1 cellular context compared by ENCODE assay signal in genomic region chr14:54488646-54489317, GRCh38.
A peak's percentile ranks its signal among the peaks of the same experiment; 100 is the strongest.
TF ChIP-seq lines count a peak whose summit lies in the region.

TSS of gene GMFB (minus strand) at chr14:54488980. CDS start at chr14:54488927, 53 bp downstream.

TF ChIP-seq in HepG2, 621 proteins besides CTCF, POLR2A, EP300 and RAD21 (continued from another document and continues in another):
- TF ChIP-seq ZNF646 (CRISPR knock-in tag; IDR thresholded peaks at IDR 0.05) (no peak), HDAC6 (IDR thresholded peaks at IDR 0.05; ENCODE audit: low read depth, low read length) (no peak), TARDBP (CRISPR knock-in tag; IDR thresholded peaks at IDR 0.05) (peak; percentile 80; the same call in 1 of the 2 replicates), HDAC1 (CRISPR knock-in tag; IDR thresholded peaks at IDR 0.05) (peak; percentile 74), MIXL1 (CRISPR knock-in tag; IDR thresholded peaks at IDR 0.05) (0 out of 2 replicates have a peak, but pooled peaks have one; percentile 25), TAF15 (IDR thresholded peaks at IDR 0.05; ENCODE audit: low read depth, low read length, poor library complexity, severe bottlenecking) (no peak), SP4 (CRISPR knock-in tag; IDR thresholded peaks at IDR 0.05) (peak; percentile 67), ZZZ3 (CRISPR knock-in tag; IDR thresholded peaks at IDR 0.05; ENCODE audit: borderline replicate concordance) (no peak), ZBTB43 (CRISPR knock-in tag; conservative IDR thresholded peaks at IDR 0.05) (peak; percentile 76), WIZ (CRISPR knock-in tag; IDR thresholded peaks at IDR 0.05) (no peak), ZNF562 (CRISPR knock-in tag; IDR thresholded peaks at IDR 0.05; ENCODE audit: borderline replicate concordance) (no peak), NFYC (CRISPR knock-in tag; IDR thresholded peaks at IDR 0.05) (peak; percentile 73), NFYB (CRISPR knock-in tag; IDR thresholded peaks at IDR 0.05) (peak; percentile 68), SRF (IDR thresholded peaks at IDR 0.05; ENCODE audit: low read depth, low read length) (no peak), THAP9 (CRISPR knock-in tag; IDR thresholded peaks at IDR 0.05; ENCODE audit: borderline replicate concordance) (peak; percentile 71; the same call in 1 of the 2 replicates), PAX8 (CRISPR knock-in tag; IDR thresholded peaks at IDR 0.05; ENCODE audit: borderline replicate concordance) (no peak), TBX3 (IDR thresholded peaks at IDR 0.05; ENCODE audit: borderline replicate concordance) (0 out of 2 replicates have a peak, but pooled peaks have one; percentile 28), ZNF83 (CRISPR knock-in tag; IDR thresholded peaks at IDR 0.05; ENCODE audit: borderline replicate concordance) (no peak), ZNF230 (CRISPR knock-in tag; IDR thresholded peaks at IDR 0.05) (0 out of 2 replicates have a peak, but pooled peaks have one; percentile 31), REXO4 (CRISPR knock-in tag; IDR thresholded peaks at IDR 0.05; ENCODE audit: borderline replicate concordance) (no peak), KAT8 (CRISPR knock-in tag; IDR thresholded peaks at IDR 0.05) (peak; percentile 69; the same call in 1 of the 2 replicates), CHD2 (IDR thresholded peaks at IDR 0.05; ENCODE audit: low read depth, low read length) (no peak), REL (CRISPR knock-in tag; conservative IDR thresholded peaks at IDR 0.05) (no peak), ISX (CRISPR knock-in tag; conservative IDR thresholded peaks at IDR 0.05) (no peak), ZNF720 (CRISPR knock-in tag; IDR thresholded peaks at IDR 0.05) (no peak), ZNF17 (CRISPR knock-in tag; IDR thresholded peaks at IDR 0.05) (no peak), ZNF3 (CRISPR knock-in tag; IDR thresholded peaks at IDR 0.05) (no peak), ZNF644 (CRISPR knock-in tag; IDR thresholded peaks at IDR 0.05; ENCODE audit: low read depth) (0 out of 2 replicates have a peak, but pooled peaks have one; percentile 13), FOXK2 (IDR thresholded peaks at IDR 0.05) (no peak), RNF219 (CRISPR knock-in tag; IDR thresholded peaks at IDR 0.05) (no peak), SUZ12 (IDR thresholded peaks at IDR 0.05; ENCODE audit: low read depth, low read length) (no peak), TCF7L2 (IDR thresholded peaks at IDR 0.05; ENCODE audit: low read depth, low read length) (no peak), RBM22 (optimal IDR thresholded peaks at IDR 0.05; ENCODE audit: low read length) (no peak)
- TF ChIP-seq, protein P1, sequence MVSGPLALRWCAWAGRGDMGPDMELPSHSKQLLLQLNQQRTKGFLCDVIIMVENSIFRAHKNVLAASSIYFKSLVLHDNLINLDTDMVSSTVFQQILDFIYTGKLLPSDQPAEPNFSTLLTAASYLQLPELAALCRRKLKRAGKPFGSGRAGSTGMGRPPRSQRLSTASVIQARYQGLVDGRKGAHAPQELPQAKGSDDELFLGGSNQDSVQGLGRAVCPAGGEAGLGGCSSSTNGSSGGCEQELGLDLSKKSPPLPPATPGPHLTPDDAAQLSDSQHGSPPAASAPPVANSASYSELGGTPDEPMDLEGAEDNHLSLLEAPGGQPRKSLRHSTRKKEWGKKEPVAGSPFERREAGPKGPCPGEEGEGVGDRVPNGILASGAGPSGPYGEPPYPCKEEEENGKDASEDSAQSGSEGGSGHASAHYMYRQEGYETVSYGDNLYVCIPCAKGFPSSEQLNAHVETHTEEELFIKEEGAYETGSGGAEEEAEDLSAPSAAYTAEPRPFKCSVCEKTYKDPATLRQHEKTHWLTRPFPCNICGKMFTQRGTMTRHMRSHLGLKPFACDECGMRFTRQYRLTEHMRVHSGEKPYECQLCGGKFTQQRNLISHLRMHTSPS (CRISPR knock-in tag; IDR thresholded peaks at IDR 0.05; ENCODE audit: low read depth): peak; percentile 46; the same call in 1 of the 2 replicates
- TF ChIP-seq, protein P2, sequence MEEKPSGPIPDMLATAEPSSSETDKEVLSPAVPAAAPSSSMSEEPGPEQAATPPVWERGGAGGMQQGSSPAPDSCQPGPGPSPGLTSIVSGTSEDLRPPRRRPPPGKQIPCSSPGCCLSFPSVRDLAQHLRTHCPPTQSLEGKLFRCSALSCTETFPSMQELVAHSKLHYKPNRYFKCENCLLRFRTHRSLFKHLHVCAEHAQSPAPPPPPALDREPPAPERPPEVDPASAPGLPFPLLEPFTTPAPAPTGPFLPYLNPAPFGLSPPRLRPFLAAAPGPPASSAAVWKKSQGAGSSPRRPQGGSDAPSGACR (CRISPR knock-in tag; IDR thresholded peaks at IDR 0.05): no peak; the same call in 1 of the 2 replicates
- TF ChIP-seq, protein P3, sequence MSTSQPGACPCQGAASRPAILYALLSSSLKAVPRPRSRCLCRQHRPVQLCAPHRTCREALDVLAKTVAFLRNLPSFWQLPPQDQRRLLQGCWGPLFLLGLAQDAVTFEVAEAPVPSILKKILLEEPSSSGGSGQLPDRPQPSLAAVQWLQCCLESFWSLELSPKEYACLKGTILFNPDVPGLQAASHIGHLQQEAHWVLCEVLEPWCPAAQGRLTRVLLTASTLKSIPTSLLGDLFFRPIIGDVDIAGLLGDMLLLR (CRISPR knock-in tag; IDR thresholded peaks at IDR 0.05): peak; percentile 47; the same call in 1 of the 2 replicates
- TF ChIP-seq, protein P4, sequence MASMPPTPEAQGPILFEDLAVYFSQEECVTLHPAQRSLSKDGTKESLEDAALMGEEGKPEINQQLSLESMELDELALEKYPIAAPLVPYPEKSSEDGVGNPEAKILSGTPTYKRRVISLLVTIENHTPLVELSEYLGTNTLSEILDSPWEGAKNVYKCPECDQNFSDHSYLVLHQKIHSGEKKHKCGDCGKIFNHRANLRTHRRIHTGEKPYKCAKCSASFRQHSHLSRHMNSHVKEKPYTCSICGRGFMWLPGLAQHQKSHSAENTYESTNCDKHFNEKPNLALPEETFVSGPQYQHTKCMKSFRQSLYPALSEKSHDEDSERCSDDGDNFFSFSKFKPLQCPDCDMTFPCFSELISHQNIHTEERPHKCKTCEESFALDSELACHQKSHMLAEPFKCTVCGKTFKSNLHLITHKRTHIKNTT (CRISPR knock-in tag; IDR thresholded peaks at IDR 0.05): no peak
- TF ChIP-seq, protein P5, sequence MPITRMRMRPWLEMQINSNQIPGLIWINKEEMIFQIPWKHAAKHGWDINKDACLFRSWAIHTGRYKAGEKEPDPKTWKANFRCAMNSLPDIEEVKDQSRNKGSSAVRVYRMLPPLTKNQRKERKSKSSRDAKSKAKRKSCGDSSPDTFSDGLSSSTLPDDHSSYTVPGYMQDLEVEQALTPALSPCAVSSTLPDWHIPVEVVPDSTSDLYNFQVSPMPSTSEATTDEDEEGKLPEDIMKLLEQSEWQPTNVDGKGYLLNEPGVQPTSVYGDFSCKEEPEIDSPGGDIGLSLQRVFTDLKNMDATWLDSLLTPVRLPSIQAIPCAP (CRISPR knock-in tag; IDR thresholded peaks at IDR 0.05; ENCODE audit: low read depth): no peak
- TF ChIP-seq, protein P6, sequence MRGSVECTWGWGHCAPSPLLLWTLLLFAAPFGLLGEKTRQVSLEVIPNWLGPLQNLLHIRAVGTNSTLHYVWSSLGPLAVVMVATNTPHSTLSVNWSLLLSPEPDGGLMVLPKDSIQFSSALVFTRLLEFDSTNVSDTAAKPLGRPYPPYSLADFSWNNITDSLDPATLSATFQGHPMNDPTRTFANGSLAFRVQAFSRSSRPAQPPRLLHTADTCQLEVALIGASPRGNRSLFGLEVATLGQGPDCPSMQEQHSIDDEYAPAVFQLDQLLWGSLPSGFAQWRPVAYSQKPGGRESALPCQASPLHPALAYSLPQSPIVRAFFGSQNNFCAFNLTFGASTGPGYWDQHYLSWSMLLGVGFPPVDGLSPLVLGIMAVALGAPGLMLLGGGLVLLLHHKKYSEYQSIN (CRISPR knock-in tag; IDR thresholded peaks at IDR 0.05; ENCODE audit: borderline replicate concordance): no peak
- TF ChIP-seq, protein P7, sequence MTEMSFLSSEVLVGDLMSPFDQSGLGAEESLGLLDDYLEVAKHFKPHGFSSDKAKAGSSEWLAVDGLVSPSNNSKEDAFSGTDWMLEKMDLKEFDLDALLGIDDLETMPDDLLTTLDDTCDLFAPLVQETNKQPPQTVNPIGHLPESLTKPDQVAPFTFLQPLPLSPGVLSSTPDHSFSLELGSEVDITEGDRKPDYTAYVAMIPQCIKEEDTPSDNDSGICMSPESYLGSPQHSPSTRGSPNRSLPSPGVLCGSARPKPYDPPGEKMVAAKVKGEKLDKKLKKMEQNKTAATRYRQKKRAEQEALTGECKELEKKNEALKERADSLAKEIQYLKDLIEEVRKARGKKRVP (CRISPR knock-in tag; IDR thresholded peaks at IDR 0.05): 0 out of 4 replicates have a peak, but pooled peaks of 1 of the 2 experiments have one; percentile 24
